ENCODE assay signal across 2 cellular contexts in genomic region chr3:149662240-149662887, GRCh38.
TF ChIP-seq lines count a peak whose summit lies in the region.

No MANE protein-coding gene starts in this region.

TF ChIP-seq in SK-N-SH, 30 proteins besides CTCF, POLR2A, EP300 and RAD21 (continued from another document):
- TF ChIP-seq POLR2AphosphoS5 (IDR thresholded peaks at IDR 0.05; ENCODE audit: low read depth, low read length) = no peak
- TF ChIP-seq REST (IDR thresholded peaks at IDR 0.05; ENCODE audit: low read depth, low read length) = no peak
- TF ChIP-seq, protein P1, sequence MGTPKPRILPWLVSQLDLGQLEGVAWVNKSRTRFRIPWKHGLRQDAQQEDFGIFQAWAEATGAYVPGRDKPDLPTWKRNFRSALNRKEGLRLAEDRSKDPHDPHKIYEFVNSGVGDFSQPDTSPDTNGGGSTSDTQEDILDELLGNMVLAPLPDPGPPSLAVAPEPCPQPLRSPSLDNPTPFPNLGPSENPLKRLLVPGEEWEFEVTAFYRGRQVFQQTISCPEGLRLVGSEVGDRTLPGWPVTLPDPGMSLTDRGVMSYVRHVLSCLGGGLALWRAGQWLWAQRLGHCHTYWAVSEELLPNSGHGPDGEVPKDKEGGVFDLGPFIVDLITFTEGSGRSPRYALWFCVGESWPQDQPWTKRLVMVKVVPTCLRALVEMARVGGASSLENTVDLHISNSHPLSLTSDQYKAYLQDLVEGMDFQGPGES (IDR thresholded peaks at IDR 0.05; ENCODE audit: low read depth, low read length) = no peak
- no peak for TF ChIP-seq MXI1 (IDR thresholded peaks at IDR 0.05; ENCODE audit: low read depth, low read length)
- TF ChIP-seq GABPA (IDR thresholded peaks at IDR 0.05; ENCODE audit: low read depth) = no peak
- no peak for TF ChIP-seq FOSL2 (IDR thresholded peaks at IDR 0.05; ENCODE audit: borderline replicate concordance, low read depth)
- no peak for TF ChIP-seq ELF1 (IDR thresholded peaks at IDR 0.05)
- TF ChIP-seq USF2 (IDR thresholded peaks at IDR 0.05; ENCODE audit: borderline replicate concordance, low read depth, low read length) = no peak
- TF ChIP-seq ZBTB33 (IDR thresholded peaks at IDR 0.05; ENCODE audit: borderline replicate concordance, low read depth) = no peak
- no peak for TF ChIP-seq PBX3 (IDR thresholded peaks at IDR 0.05)
- no peak for TF ChIP-seq NFIC (IDR thresholded peaks at IDR 0.05; ENCODE audit: borderline replicate concordance)

TF ChIP-seq in SK-N-SH treated with all-trans-retinoic acid at 6 μM for 48 hours, 23 proteins besides CTCF, POLR2A, EP300 and RAD21 (continued from another document):
- TF ChIP-seq TSHZ2 (CRISPR knock-in tag; IDR thresholded peaks at IDR 0.05) (no peak), BACH2 (CRISPR knock-in tag; IDR thresholded peaks at IDR 0.05; ENCODE audit: borderline replicate concordance) (no peak), ZNF70 (CRISPR knock-in tag; IDR thresholded peaks at IDR 0.05) (no peak), PPARA (CRISPR knock-in tag; IDR thresholded peaks at IDR 0.05; ENCODE audit: borderline replicate concordance) (no peak), ESRRG (CRISPR knock-in tag; IDR thresholded peaks at IDR 0.05) (no peak), TOX (CRISPR knock-in tag; IDR thresholded peaks at IDR 0.05; ENCODE audit: borderline replicate concordance) (no peak)
